ENCODE assay signal across 31 cellular contexts in the genomic region with DNA sequence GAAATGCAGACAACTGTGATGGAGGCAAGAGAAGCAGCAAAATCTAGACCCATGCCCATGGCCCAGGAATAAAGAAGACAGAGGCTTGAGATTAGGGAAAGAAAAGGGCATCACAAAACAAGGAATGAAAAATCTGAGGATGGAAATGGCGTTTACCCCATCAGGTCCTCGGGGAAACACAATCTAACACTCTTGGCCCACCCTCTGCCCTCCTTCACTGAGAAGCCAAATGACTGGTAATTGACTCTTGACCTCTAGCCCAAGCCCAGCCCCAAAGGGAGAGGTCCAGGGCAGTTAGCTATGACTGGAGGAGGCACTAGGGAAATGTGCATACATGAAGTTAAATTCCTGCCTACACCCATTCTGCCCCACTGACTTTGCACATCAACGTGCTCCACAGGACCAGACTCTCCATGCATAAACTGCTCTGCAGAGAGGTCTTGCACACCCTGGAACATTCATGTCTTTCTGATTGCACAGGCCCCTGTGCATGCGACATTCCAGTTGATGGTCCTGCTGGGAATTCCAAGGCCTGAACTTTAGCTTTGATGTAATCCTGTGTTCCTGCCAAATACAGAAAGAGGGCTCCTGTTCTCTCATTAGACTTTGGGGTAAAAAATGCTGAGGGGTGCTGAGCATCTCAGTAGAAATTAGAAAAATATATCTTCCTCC. TPM values are rescaled to one million over a fixed set of nuclear protein-coding genes. Genes with fewer than 3 reads are reported as not detected.
A peak's percentile ranks its signal among the peaks of the same experiment; 100 is the strongest.
DNase-seq lines count a peak whose midpoint lies in the region; ATAC-seq, FAIRE-seq and TF ChIP-seq lines count a peak whose summit lies in the region.
"Had no signal": no experiment of that assay in that cellular context is flagged by ENCODE, and none has a peak within 500 bp of the region (broad histone marks: within the 10 kb centered on the region; RNA-seq: fewer than 3 reads in every experiment).

No MANE protein-coding gene starts in this region.

- TF ChIP-seq CTCF in H1 (IDR thresholded peaks at IDR 0.05; ENCODE audit: control extremely low read depth in 1 of 3, insufficient read depth in 1 of 3, low read depth in 1 of 3, low read length in 3 of 3), result no peak
- TF ChIP-seq CTCF in nephron progenitor cell (IDR thresholded peaks at IDR 0.05), result no peak

- peak overlapping the region in 1 of 4 experiments; percentile 19; a peak in 3 of 7 replicates for H3K9ac ChIP-seq in H1 (replicated peaks in 1 of 4; ENCODE audit: extremely low read depth in 1 of 4, low read depth in 3 of 4, low read length in 3 of 4)
- H3K9ac ChIP-seq: SK-N-SH had no signal

- no peak for TF ChIP-seq RAD21 in H1 (IDR thresholded peaks at IDR 0.05 in 1 of 2, conservative IDR thresholded peaks at IDR 0.05 in 1 of 2; ENCODE audit: low read depth in 2 of 2, low read length in 2 of 2)

- 0 out of 2 replicates have a peak overlapping the region, but pooled peaks have one; percentile 19 for H4K8ac ChIP-seq in H1 (ENCODE audit: extremely low read depth, insufficient read depth, low read length)

- CTCF ChIA-PET in H1 (lab: Charles Lee; ENCODE audit: partially characterized antibody), result interaction anchor here (0.7 to 70.5 kb wide), 6 partner anchors 7 to 200 kb away, joined by 3 to 2092 read pairs (median 659); a partner anchor contains a TSS

- peaks cover 15% of the 10 kb centered on the region for H3K4me1 Mint-ChIP-seq in nephron progenitor cell
- H3K4me1 Mint-ChIP-seq in T-helper 2 cell treated with Interferon-gamma antibody and Interleukin-4, amounts not matched to agents 5 μg/mL and 100 μg/mL, for 36 hours (ENCODE audit: low read depth), result no peaks in the 10 kb centered on the region
- H3K4me1 Mint-ChIP-seq: activated CD4-positive, alpha-beta T cell treated with anti-CD3 and anti-CD28 coated beads for 36 hours had no signal

- DNase-seq in right cardiac atrium, result no peak
- DNase-seq in Right ventricle myocardium superior, result no peak
- no peak for DNase-seq in H1 (ENCODE audit: low read depth in 1 of 2, low spot score in 2 of 2)
- DNase-seq in nephron progenitor cell, result no peak
- no peak for DNase-seq in substantia nigra (lab: John Stamatoyannopoulos, UW)
- no peak for DNase-seq in DMS153 (lab: John Stamatoyannopoulos, UW)
- no peak for DNase-seq in T-helper 2 cell treated with Interferon-gamma antibody and Interleukin-4, amounts not matched to agents 5 μg/mL and 100 μg/mL, for 36 hours (ENCODE audit: low spot score)
- DNase-seq in NCI-H226, result no peak
- DNase-seq: activated CD4-positive, alpha-beta T cell treated with anti-CD3 and anti-CD28 coated beads for 36 hours; activated CD8-positive, alpha-beta memory T cell treated with anti-CD3 and anti-CD28 coated beads for 24 hours; activated effector memory CD4-positive, alpha-beta T cell treated with anti-CD3 and anti-CD28 coated beads, Interleukin-2, amount 50 U/mL, for 16 hours; CD8-positive, alpha-beta T cell; cerebellar nuclear complex; Kasumi-1; left colon; NCI-H1436 treated with DMSO at 0.1 percent for 48 hours; NCI-H446 treated with DMSO at 0.1 percent for 48 hours; NCI-H82; SK-N-SH; stomach; transverse colon had no signal

- peak overlapping the region; percentile 97 for H2BK5ac ChIP-seq in H1 (ENCODE audit: low read depth, low read length)

- peak overlapping the region; percentile 96 for H3K18ac ChIP-seq in H1 (ENCODE audit: extremely low read depth, low read length)

- H3K27me3 ChIP-seq in right cardiac atrium (ENCODE audit: control insufficient read depth, insufficient read depth) (no peaks in the 10 kb centered on the region), H1 (replicated peaks in 1 of 4; ENCODE audit: control insufficient read depth in 3 of 4, extremely low read depth in 1 of 4, insufficient read depth in 3 of 4, low read length in 3 of 4) (no peaks in the 10 kb centered on the region)

- TF ChIP-seq EP300 in H1 (IDR thresholded peaks at IDR 0.05; ENCODE audit: borderline replicate concordance in 1 of 2, low read depth in 2 of 2, low read length in 2 of 2), result no peak

- H3K4me3 ChIP-seq in right cardiac atrium (ENCODE audit: low read length) (no peak overlapping the region), H1 (ENCODE audit: extremely low read depth in 1 of 4, insufficient read depth in 2 of 4, low read depth in 3 of 4, low read length in 4 of 4) (peak overlapping the region in 3 of 4 experiments; percentile 1 to 44 (median 15); a peak in 2 of 8 replicates)
- H3K4me3 ChIP-seq: stomach, transverse colon had no signal

- H2AK5ac ChIP-seq in H1 (ENCODE audit: low read depth, low read length), result peak overlapping the region; percentile 96

- no peak overlapping the region for H3K56ac ChIP-seq in H1 (replicated peaks; ENCODE audit: insufficient read length, low read depth, low read length)

- WGBS in right cardiac atrium, result 74% methylated on average over 4 of the region's 4 CpGs
- 86% methylated on average over 4 of the region's 4 CpGs; no CpG with 5 or more reads in 1 of the 2 experiments for WGBS in H1 (ENCODE audit: extremely low coverage in 1 of 2, insufficient coverage in 1 of 2, insufficient read length in 1 of 2, insufficient replicate concordance in 2 of 2, low coverage in 1 of 2, low lambda C conversion rate in 2 of 2, missing lambda C conversion rate in 1 of 2), 2 experiments

- TF ChIP-seq POLR2A in H1 (IDR thresholded peaks at IDR 0.05; ENCODE audit: control extremely low read depth in 1 of 2, low read depth in 2 of 2, low read length in 2 of 2), result no peak; a peak in 1 of 3 replicates

- peak overlapping the region; percentile 70 to 97 for H3K4me2 ChIP-seq in H1 (ENCODE audit: insufficient read depth in 1 of 2, low read depth in 2 of 2, low read length in 2 of 2)
- H3K4me2 ChIP-seq: SK-N-SH had no signal

- peak overlapping the region; percentile 61 for H3K4me3 Mint-ChIP-seq in nephron progenitor cell
- H3K4me3 Mint-ChIP-seq in T-helper 2 cell treated with Interferon-gamma antibody and Interleukin-4, amounts not matched to agents 5 μg/mL and 100 μg/mL, for 36 hours, result no peak overlapping the region
- H3K4me3 Mint-ChIP-seq: activated CD4-positive, alpha-beta T cell treated with anti-CD3 and anti-CD28 coated beads for 36 hours; CD8-positive, alpha-beta T cell; memory B cell had no signal

- H4K91ac ChIP-seq in H1 (replicated peaks; ENCODE audit: insufficient read length, low read length), result peak overlapping the region; percentile 76

- peak overlapping the region; percentile 97 for H2BK12ac ChIP-seq in H1 (ENCODE audit: low read depth, low read length)

- H2BK120ac ChIP-seq in H1 (replicated peaks; ENCODE audit: low read depth, low read length), result peak overlapping the region; percentile 18

- peaks cover 17% of the 10 kb centered on the region for H3K27me3 Mint-ChIP-seq in nephron progenitor cell (ENCODE audit: low read depth, poor library complexity)
- H3K27me3 Mint-ChIP-seq in T-helper 2 cell treated with Interferon-gamma antibody and Interleukin-4, amounts not matched to agents 5 μg/mL and 100 μg/mL, for 36 hours (ENCODE audit: low read depth), result no peaks in the 10 kb centered on the region
- H3K27me3 Mint-ChIP-seq: activated CD4-positive, alpha-beta T cell treated with anti-CD3 and anti-CD28 coated beads for 36 hours; memory B cell had no signal

- H3K27ac ChIP-seq in right cardiac atrium (ENCODE audit: low read length) (peak overlapping the region; percentile 70), H1 (ENCODE audit: low read depth, low read length) (peak overlapping the region; percentile 80; the same call in 1 of the 2 replicates), substantia nigra (ENCODE audit: low read depth, low read length, poor library complexity, severe bottlenecking) (peak overlapping the region; percentile 56)
- H3K27ac ChIP-seq: epithelial cell of prostate, RWPE1, transverse colon had no signal

- peak overlapping the region; percentile 73; the same call in 1 of the 2 replicates for H2BK15ac ChIP-seq in H1 (ENCODE audit: low read length)

- FAIRE-seq in H1 (lab: Jason Lieb, UNC), result no peak
- FAIRE-seq: A204.1, G401.6, GM19239 had no signal

- H3K36me3 ChIP-seq in H1 (ENCODE audit: control insufficient read depth in 2 of 4, insufficient read depth in 4 of 4, low read length in 3 of 4), result peaks cover 0 to 16% (median 3%) of the 10 kb centered on the region in 4 experiments; a peak in 4 of 8 replicates
- H3K36me3 ChIP-seq: stomach, transverse colon had no signal

- H3K79me2 ChIP-seq in H1 (ENCODE audit: control insufficient read depth in 1 of 2, insufficient read depth in 2 of 2, low read length in 2 of 2), result peaks cover 13 to 71% of the 10 kb centered on the region in 2 experiments; a peak in 3 of 4 replicates

- POLR2A ChIA-PET in H1 (lab: Charles Lee; ENCODE audit: partially characterized antibody), result interaction anchor here (31.9 to 52.7 kb wide), 3 partner anchors 2 to 67 kb away, joined by 944 to 1523 read pairs (median 1523); a partner anchor contains a TSS

- H4K20me1 ChIP-seq in H1 (replicated peaks in 1 of 2; ENCODE audit: control insufficient read depth in 1 of 2, insufficient read depth in 2 of 2, low read length in 2 of 2), result peaks cover 0 to 2% of the 10 kb centered on the region in 2 experiments

- peak overlapping the region; percentile 61 for H3K4ac ChIP-seq in H1 (replicated peaks; ENCODE audit: insufficient read length, low read depth, low read length)

- H3K4me1 ChIP-seq in right cardiac atrium (ENCODE audit: control insufficient read depth, insufficient read depth, low read length), result peaks cover 13% of the 10 kb centered on the region
- peaks cover 37 to 64% (median 44%) of the 10 kb centered on the region in 4 experiments for H3K4me1 ChIP-seq in H1 (replicated peaks in 1 of 4; ENCODE audit: control insufficient read depth in 3 of 4, insufficient read depth in 4 of 4, low read length in 3 of 4)

- ATAC-seq in right cardiac atrium (no peak), Right ventricle myocardium superior (ENCODE audit: poor library complexity) (no peak)
- ATAC-seq: activated CD4-positive, alpha-beta T cell treated with anti-CD3 and anti-CD28 coated beads for 36 hours; CD8-positive, alpha-beta T cell; HCT116; left colon had no signal

- H3K9me3 Mint-ChIP-seq in nephron progenitor cell, result no peaks in the 10 kb centered on the region
- no peaks in the 10 kb centered on the region for H3K9me3 Mint-ChIP-seq in T-helper 2 cell treated with Interferon-gamma antibody and Interleukin-4, amounts not matched to agents 5 μg/mL and 100 μg/mL, for 36 hours
- H3K9me3 Mint-ChIP-seq: CD8-positive, alpha-beta T cell; memory B cell had no signal

- intact Hi-C loops in right cardiac atrium (cut with DNase I) (loop anchor here in 1 of 4 donors (10.0 kb wide), 1 partner anchor 221 kb away; a partner anchor contains a TSS), Right ventricle myocardium superior (cut with DNase I) (no loop called here)

- peaks cover 25% of the 10 kb centered on the region for H3K79me1 ChIP-seq in H1 (ENCODE audit: low read depth, low read length)

- peak overlapping the region; percentile 68 for H3K27ac Mint-ChIP-seq in nephron progenitor cell
- no peak overlapping the region for H3K27ac Mint-ChIP-seq in T-helper 2 cell treated with Interferon-gamma antibody and Interleukin-4, amounts not matched to agents 5 μg/mL and 100 μg/mL, for 36 hours
- H3K27ac Mint-ChIP-seq: activated CD4-positive, alpha-beta T cell treated with anti-CD3 and anti-CD28 coated beads for 36 hours; CD8-positive, alpha-beta T cell; memory B cell had no signal

- H4K5ac ChIP-seq in H1 (ENCODE audit: insufficient read length, low read depth, low read length), result no peak overlapping the region

- no peak overlapping the region for H3K14ac ChIP-seq in H1 (ENCODE audit: insufficient read length)

- H3K9me3 ChIP-seq in right cardiac atrium (ENCODE audit: control insufficient read depth, low read length) (no peaks in the 10 kb centered on the region), H1 (ENCODE audit: insufficient read depth in 2 of 2, low read depth in 1 of 2, low read length in 1 of 2) (no peaks in the 10 kb centered on the region)
- H3K9me3 ChIP-seq: SK-N-SH, stomach, transverse colon had no signal

- H3K23me2 ChIP-seq in H1 (ENCODE audit: low read depth, low read length), result peaks cover 18% of the 10 kb centered on the region

- peak overlapping the region; percentile 92 for H2BK20ac ChIP-seq in H1 (ENCODE audit: low read length)

- no peak overlapping the region for H2AFZ ChIP-seq in H1 (ENCODE audit: low read length)

- H3K36me3 Mint-ChIP-seq in nephron progenitor cell (ENCODE audit: low read depth), result peaks cover 14% of the 10 kb centered on the region
- H3K36me3 Mint-ChIP-seq in T-helper 2 cell treated with Interferon-gamma antibody and Interleukin-4, amounts not matched to agents 5 μg/mL and 100 μg/mL, for 36 hours (ENCODE audit: low read depth), result no peaks in the 10 kb centered on the region
- H3K36me3 Mint-ChIP-seq: CD8-positive, alpha-beta T cell; memory B cell had no signal

- no peak overlapping the region for H3K23ac ChIP-seq in H1 (ENCODE audit: insufficient read length)

RNA-seq across cellular contexts. Expression of a gene that starts 5.7 kb away (rescaled TPM):
- total RNA-seq in right cardiac atrium, result 1 to 10 TPM in 1 of 4 donors, under 1 TPM in 3; 0.31 to 1.0 (median 0.87) TPM
- 0.50 TPM for polyA plus RNA-seq in right cardiac atrium
- 0.97 TPM for total RNA-seq in Right ventricle myocardium superior
- 27.0 and 28.6 TPM in 2 replicates for total RNA-seq in H1 (2021; fragmentation: NEBNext Ultra II Directional; extraction: Animal tissue kit (Norgen Biotek cat#: 25700))
- polyA plus RNA-seq in H1 (2011; rRNA removed), result 2.7 and 3.7 TPM in 2 replicates
- 1.7 TPM for polyA plus RNA-seq in H1 (2011; cell fraction: cytosol; rRNA removed)
- 7.3 TPM for polyA plus RNA-seq in H1 (2011; cell fraction: nucleus; rRNA removed)
- polyA plus RNA-seq in H1 (2012, experiment 1 of 2), result 14.7 to 22.4 TPM (median 19.8 TPM) in 4 replicates
- 7.9 TPM for polyA plus RNA-seq in H1 (2012, experiment 2 of 2)
- polyA plus RNA-seq in H1 (2013, experiment 1 of 2), result 13.2 TPM
- polyA plus RNA-seq in H1 (2013, experiment 2 of 2), result 12.1 TPM
- polyA minus RNA-seq in H1 (2011; rRNA and poly(A)+ RNA removed), result 6.0 and 8.5 TPM in 2 replicates
- polyA minus RNA-seq in H1 (2011; cell fraction: cytosol; rRNA and poly(A)+ RNA removed), result 15.5 TPM
- 13.7 TPM for polyA minus RNA-seq in H1 (2011; cell fraction: nucleus; rRNA and poly(A)+ RNA removed)

RNA-seq across cellular contexts. Expression of a gene that starts 10.2 kb away (rescaled TPM):
- total RNA-seq in right cardiac atrium (10 to 100 TPM; 18.8 to 21.5 (median 20.9) TPM), Right ventricle myocardium superior (15.4 TPM)
- polyA plus RNA-seq in right cardiac atrium (22.9 TPM), H1 (2011; rRNA removed) (19.0 and 23.4 TPM in 2 replicates)
- 14.8 and 16.6 TPM in 2 replicates for total RNA-seq in H1 (2021; fragmentation: NEBNext Ultra II Directional; extraction: Animal tissue kit (Norgen Biotek cat#: 25700))
- 16.2 TPM for polyA plus RNA-seq in H1 (2011; cell fraction: cytosol; rRNA removed)
- polyA plus RNA-seq in H1 (2011; cell fraction: nucleus; rRNA removed), result 16.0 TPM
- polyA plus RNA-seq in H1 (2012, experiment 1 of 2), result 14.7 to 21.8 TPM (median 19.2 TPM) in 4 replicates
- polyA plus RNA-seq in H1 (2012, experiment 2 of 2), result 25.1 TPM
- polyA plus RNA-seq in H1 (2013, experiment 1 of 2), result 7.0 TPM
- 8.4 TPM for polyA plus RNA-seq in H1 (2013, experiment 2 of 2)
- 16.4 and 30.4 TPM in 2 replicates for polyA minus RNA-seq in H1 (2011; rRNA and poly(A)+ RNA removed)
- 6.2 TPM for polyA minus RNA-seq in H1 (2011; cell fraction: cytosol; rRNA and poly(A)+ RNA removed)
- polyA minus RNA-seq in H1 (2011; cell fraction: nucleus; rRNA and poly(A)+ RNA removed), result 14.0 TPM

RNA-seq across cellular contexts. Expression of a gene that starts 21.7 kb away (rescaled TPM):
- 10 to 100 TPM; 13.8 to 17.9 (median 15.4) TPM for total RNA-seq in right cardiac atrium
- polyA plus RNA-seq in right cardiac atrium, result 12.9 TPM
- total RNA-seq in Right ventricle myocardium superior, result 10.7 TPM
- 70.1 and 70.9 TPM in 2 replicates for total RNA-seq in H1 (2021; fragmentation: NEBNext Ultra II Directional; extraction: Animal tissue kit (Norgen Biotek cat#: 25700))
- 134 and 162 TPM in 2 replicates for polyA plus RNA-seq in H1 (2011; rRNA removed)
- polyA plus RNA-seq in H1 (2011; cell fraction: cytosol; rRNA removed), result 149 TPM
- 1,259 TPM for polyA plus RNA-seq in H1 (2011; cell fraction: nucleus; rRNA removed)
- polyA plus RNA-seq in H1 (2012, experiment 1 of 2), result 88.4 to 117 TPM (median 102 TPM) in 4 replicates
- polyA plus RNA-seq in H1 (2012, experiment 2 of 2), result 65.4 TPM
- 65.1 TPM for polyA plus RNA-seq in H1 (2013, experiment 1 of 2)
- polyA plus RNA-seq in H1 (2013, experiment 2 of 2), result 60.0 TPM
- polyA minus RNA-seq in H1 (2011; rRNA and poly(A)+ RNA removed), result 116 and 124 TPM in 2 replicates
- 57.8 TPM for polyA minus RNA-seq in H1 (2011; cell fraction: cytosol; rRNA and poly(A)+ RNA removed)
- 206 TPM for polyA minus RNA-seq in H1 (2011; cell fraction: nucleus; rRNA and poly(A)+ RNA removed)

RNA-seq across cellular contexts. Expression of a gene that starts 32.7 kb away (rescaled TPM):
- total RNA-seq in right cardiac atrium (under 1 TPM; 0.11 to 0.38 (median 0.27) TPM), Right ventricle myocardium superior (0.13 TPM)
- polyA plus RNA-seq in right cardiac atrium (0.23 TPM), H1 (2011; rRNA removed) (23.9 and 35.0 TPM in 2 replicates)
- total RNA-seq in H1 (2021; fragmentation: NEBNext Ultra II Directional; extraction: Animal tissue kit (Norgen Biotek cat#: 25700)), result 46.4 and 46.7 TPM in 2 replicates
- 31.2 TPM for polyA plus RNA-seq in H1 (2011; cell fraction: cytosol; rRNA removed)
- 48.6 TPM for polyA plus RNA-seq in H1 (2011; cell fraction: nucleus; rRNA removed)
- polyA plus RNA-seq in H1 (2012, experiment 1 of 2), result 20.3 to 33.0 TPM (median 27.2 TPM) in 4 replicates
- 23.3 TPM for polyA plus RNA-seq in H1 (2012, experiment 2 of 2)
- polyA plus RNA-seq in H1 (2013, experiment 1 of 2), result 23.9 TPM
- 23.3 TPM for polyA plus RNA-seq in H1 (2013, experiment 2 of 2)
- polyA minus RNA-seq in H1 (2011; rRNA and poly(A)+ RNA removed), result 11.2 and 13.2 TPM in 2 replicates
- 19.1 TPM for polyA minus RNA-seq in H1 (2011; cell fraction: cytosol; rRNA and poly(A)+ RNA removed)
- polyA minus RNA-seq in H1 (2011; cell fraction: nucleus; rRNA and poly(A)+ RNA removed), result 24.3 TPM
- total RNA-seq: activated CD4-positive, alpha-beta T cell treated with anti-CD3 and anti-CD28 coated beads for 36 hours; CD8-positive, alpha-beta T cell; OCI-LY7; pulmonary artery endothelial cell; T-helper 2 cell treated with Interferon-gamma antibody and Interleukin-4, amounts not matched to agents 100 ng/mL and 5 ng/mL, for 36 hours had no signal

Comparison
In these comparisons a context has a peak if more than half of its experiments do, and no peak if none do; other contexts are left out.
1. RNA of a gene that starts 5.7 kb away (total RNA-seq): 27.0 to 28.6 TPM in H1; 0.97 TPM in Right ventricle myocardium superior (single experiment) and 0.31 to 1.0 TPM in right cardiac atrium; every median in the first group is over 10 times any median in the second.
2. Peak in every context shown above with its lines, with median percentiles within 50 percentile points of each other: H3K27ac ChIP-seq.